Comparison of ENCODE assay signal across 8 cellular contexts in the genomic region with DNA sequence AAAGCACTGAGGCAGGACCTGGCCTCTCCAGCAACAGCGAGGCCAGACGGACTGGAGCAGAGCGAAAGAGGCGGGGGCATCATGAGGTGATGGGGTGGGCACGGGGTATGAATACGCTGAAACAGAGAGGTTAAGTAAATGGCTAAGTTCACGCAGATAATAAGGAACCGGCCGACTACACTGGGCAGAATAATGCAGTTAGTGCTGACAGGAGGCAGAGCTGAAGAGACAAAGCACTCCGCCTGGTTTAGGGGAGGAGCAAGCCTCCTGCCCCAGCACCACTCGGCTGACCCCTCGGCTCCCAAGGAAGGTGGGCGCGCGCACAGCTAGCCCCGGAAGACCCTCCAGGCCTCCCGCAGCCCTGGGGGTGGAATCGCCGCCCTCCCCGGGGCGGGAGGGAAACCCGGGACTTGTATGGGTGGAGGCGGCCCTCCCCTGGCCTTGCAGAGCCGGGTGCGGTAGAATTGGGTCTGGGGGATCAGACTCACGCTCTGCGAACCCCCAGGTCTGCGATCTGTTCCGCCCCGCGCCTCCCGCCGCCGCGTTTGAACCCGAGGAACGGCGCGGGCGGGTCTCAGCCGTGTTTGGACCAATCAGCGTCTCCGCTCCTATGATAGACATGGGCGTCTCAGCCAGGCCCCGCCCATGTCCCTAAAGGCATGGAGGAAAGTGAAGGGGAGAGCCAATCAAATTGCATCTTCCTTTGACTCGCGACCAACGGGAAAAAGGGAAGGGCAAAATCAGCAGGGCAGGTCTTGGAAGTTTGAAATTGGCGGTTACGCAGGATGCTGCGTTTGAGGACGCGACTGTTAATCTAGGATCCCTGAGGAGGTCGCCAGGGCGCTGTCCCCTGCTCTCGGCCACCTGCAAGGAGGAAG. TPM values are rescaled to one million over a fixed set of nuclear protein-coding genes. Genes with fewer than 3 reads are reported as not detected.
DNase-seq lines count a peak whose midpoint lies in the region; ATAC-seq, FAIRE-seq and TF ChIP-seq lines count a peak whose summit lies in the region.

A gene with protein sequence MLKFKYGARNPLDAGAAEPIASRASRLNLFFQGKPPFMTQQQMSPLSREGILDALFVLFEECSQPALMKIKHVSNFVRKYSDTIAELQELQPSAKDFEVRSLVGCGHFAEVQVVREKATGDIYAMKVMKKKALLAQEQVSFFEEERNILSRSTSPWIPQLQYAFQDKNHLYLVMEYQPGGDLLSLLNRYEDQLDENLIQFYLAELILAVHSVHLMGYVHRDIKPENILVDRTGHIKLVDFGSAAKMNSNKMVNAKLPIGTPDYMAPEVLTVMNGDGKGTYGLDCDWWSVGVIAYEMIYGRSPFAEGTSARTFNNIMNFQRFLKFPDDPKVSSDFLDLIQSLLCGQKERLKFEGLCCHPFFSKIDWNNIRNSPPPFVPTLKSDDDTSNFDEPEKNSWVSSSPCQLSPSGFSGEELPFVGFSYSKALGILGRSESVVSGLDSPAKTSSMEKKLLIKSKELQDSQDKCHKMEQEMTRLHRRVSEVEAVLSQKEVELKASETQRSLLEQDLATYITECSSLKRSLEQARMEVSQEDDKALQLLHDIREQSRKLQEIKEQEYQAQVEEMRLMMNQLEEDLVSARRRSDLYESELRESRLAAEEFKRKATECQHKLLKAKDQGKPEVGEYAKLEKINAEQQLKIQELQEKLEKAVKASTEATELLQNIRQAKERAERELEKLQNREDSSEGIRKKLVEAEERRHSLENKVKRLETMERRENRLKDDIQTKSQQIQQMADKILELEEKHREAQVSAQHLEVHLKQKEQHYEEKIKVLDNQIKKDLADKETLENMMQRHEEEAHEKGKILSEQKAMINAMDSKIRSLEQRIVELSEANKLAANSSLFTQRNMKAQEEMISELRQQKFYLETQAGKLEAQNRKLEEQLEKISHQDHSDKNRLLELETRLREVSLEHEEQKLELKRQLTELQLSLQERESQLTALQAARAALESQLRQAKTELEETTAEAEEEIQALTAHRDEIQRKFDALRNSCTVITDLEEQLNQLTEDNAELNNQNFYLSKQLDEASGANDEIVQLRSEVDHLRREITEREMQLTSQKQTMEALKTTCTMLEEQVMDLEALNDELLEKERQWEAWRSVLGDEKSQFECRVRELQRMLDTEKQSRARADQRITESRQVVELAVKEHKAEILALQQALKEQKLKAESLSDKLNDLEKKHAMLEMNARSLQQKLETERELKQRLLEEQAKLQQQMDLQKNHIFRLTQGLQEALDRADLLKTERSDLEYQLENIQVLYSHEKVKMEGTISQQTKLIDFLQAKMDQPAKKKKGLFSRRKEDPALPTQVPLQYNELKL (N-terminal part only) (minus strand): TSS at position 560 of the 878 bp plus-strand sequence. CDS start 1,152 bp downstream, outside the sequence.

- H3K4me3 ChIP-seq in MM.1S (ENCODE audit: low read length) (peak within 1 kb of the TSS; percentile 84), fibroblast of villous mesenchyme (ENCODE audit: low read depth, low read length) (peak within 1 kb of the TSS; percentile 93), neural cell (ENCODE audit: low read length) (peak within 1 kb of the TSS; percentile 93)

- peaks cover 17% of the 10 kb centered on the region for H3K4me1 Mint-ChIP-seq in stimulated activated naive CD8-positive, alpha-beta T cell treated with anti-CD3 and anti-CD28 coated beads, Interleukin-15, amount 100 ng/mL, for 72 hours

- H2AFZ ChIP-seq in MM.1S (ENCODE audit: low read length) (peak within 1 kb of the TSS; percentile 79), neural cell (ENCODE audit: low read depth, low read length) (peak within 1 kb of the TSS; percentile 30)

- H3K9me3 ChIP-seq in MM.1S (replicated peaks; ENCODE audit: insufficient read depth, low read length) (no peaks in the 10 kb centered on the region), neural cell (ENCODE audit: low read length) (no peaks in the 10 kb centered on the region)

- TF ChIP-seq EP300 in neural cell (conservative IDR thresholded peaks at IDR 0.05; ENCODE audit: poor library complexity, severe bottlenecking), result no peak

- TF ChIP-seq CTCF in MM.1S (IDR thresholded peaks at IDR 0.05; ENCODE audit: low read length) (no peak), fibroblast of villous mesenchyme (IDR thresholded peaks at IDR 0.05; ENCODE audit: insufficient read depth, low read depth, low read length) (no peak), neural cell (IDR thresholded peaks at IDR 0.05; ENCODE audit: poor library complexity, severe bottlenecking) (no peak)

- no peaks in the 10 kb centered on the region for H3K9me2 ChIP-seq in MM.1S (replicated peaks; ENCODE audit: insufficient read depth, low read length)
- H3K9me2 ChIP-seq in neural cell (ENCODE audit: insufficient read depth, low read length), result no peaks in the 10 kb centered on the region

- H3K36me3 ChIP-seq in MM.1S (replicated peaks; ENCODE audit: insufficient read depth, low read length) (no peaks in the 10 kb centered on the region), neural cell (ENCODE audit: insufficient read depth, low read length) (no peaks in the 10 kb centered on the region)

- peak within 1 kb of the TSS; percentile 86 to 93 for H3K4me3 Mint-ChIP-seq in stimulated activated naive CD8-positive, alpha-beta T cell treated with anti-CD3 and anti-CD28 coated beads, Interleukin-15, amount 100 ng/mL, for 72 hours

- H3K27me3 ChIP-seq in MM.1S (replicated peaks; ENCODE audit: insufficient read depth, low read length) (no peaks in the 10 kb centered on the region), neural cell (ENCODE audit: insufficient read depth, low read depth, low read length) (no peaks in the 10 kb centered on the region)

- H4K20me1 ChIP-seq in MM.1S (ENCODE audit: insufficient read depth, low read length), result no peaks in the 10 kb centered on the region
- H4K20me1 ChIP-seq in neural cell (ENCODE audit: insufficient read depth), result no peaks in the 10 kb centered on the region

- H3K27ac ChIP-seq in MM.1S (ENCODE audit: low read length) (no peak within 1 kb of the TSS), neural cell (ENCODE audit: low read length) (no peak within 1 kb of the TSS)

- H3K9ac ChIP-seq in MM.1S (ENCODE audit: low read length), result peak within 1 kb of the TSS; percentile 67
- no peak within 1 kb of the TSS for H3K9ac ChIP-seq in neural cell (ENCODE audit: low read length)

- no peaks in the 10 kb centered on the region for H3K27me3 Mint-ChIP-seq in stimulated activated naive CD8-positive, alpha-beta T cell treated with anti-CD3 and anti-CD28 coated beads, Interleukin-15, amount 100 ng/mL, for 72 hours

- no peaks in the 10 kb centered on the region for H3F3A ChIP-seq in MM.1S (ENCODE audit: insufficient read depth, low read length)
- no peaks in the 10 kb centered on the region for H3F3A ChIP-seq in neural cell (ENCODE audit: insufficient read depth, low read length, poor library complexity, severe bottlenecking)

- no peaks in the 10 kb centered on the region for H3K4me1 ChIP-seq in MM.1S (ENCODE audit: low read length)

- peak within 1 kb of the TSS; percentile 50 to 86 for H3K27ac Mint-ChIP-seq in stimulated activated naive CD8-positive, alpha-beta T cell treated with anti-CD3 and anti-CD28 coated beads, Interleukin-15, amount 100 ng/mL, for 72 hours

- FAIRE-seq in G401.6 (lab: Jason Lieb, UNC), result peak; percentile 98

- peak within 1 kb of the TSS; percentile 72 for H3K4me2 ChIP-seq in MM.1S (ENCODE audit: low read depth, low read length)
- H3K4me2 ChIP-seq in neural cell (ENCODE audit: low read length), result peak within 1 kb of the TSS; percentile 79

- DNase-seq in HCEC 1CT, result peak; percentile 95
- DNase-seq in MM.1S, result peak; percentile 81
- peak; percentile 95 for DNase-seq in SHP77 treated with DMSO at 0.1 percent for 48 hours (lab: John Stamatoyannopoulos, UW)
- peak; percentile 78 for DNase-seq in activated effector memory CD4-positive, alpha-beta T cell treated with Interleukin-2 at 50 U/mL for 16 hours
- peak; percentile 94 for DNase-seq in fibroblast of villous mesenchyme (ENCODE audit: low read depth)
- DNase-seq in stimulated activated naive CD8-positive, alpha-beta T cell treated with anti-CD3 and anti-CD28 coated beads, Interleukin-15, amount 100 ng/mL, for 72 hours, result peak; percentile 80 to 88

- no peaks in the 10 kb centered on the region for H3K9me3 Mint-ChIP-seq in stimulated activated naive CD8-positive, alpha-beta T cell treated with anti-CD3 and anti-CD28 coated beads, Interleukin-15, amount 100 ng/mL, for 72 hours

- peak; percentile 99 for ATAC-seq in stimulated activated naive CD8-positive, alpha-beta T cell treated with anti-CD3 and anti-CD28 coated beads, Interleukin-15, amount 100 ng/mL, for 72 hours

- TF ChIP-seq RAD21 in neural cell (conservative IDR thresholded peaks at IDR 0.05), result peak; percentile 10

- H3K79me2 ChIP-seq in MM.1S (ENCODE audit: low read length) (peaks cover 13% of the 10 kb centered on the region), neural cell (replicated peaks; ENCODE audit: insufficient read depth, low read length) (no peaks in the 10 kb centered on the region)

TF ChIP-seq in neural cell, 6 proteins besides CTCF, POLR2A, EP300 and RAD21 (continues in another document):
- TF ChIP-seq MXI1 (conservative IDR thresholded peaks at IDR 0.05; ENCODE audit: poor library complexity, severe bottlenecking), result peak; percentile 98
- TF ChIP-seq, protein P1, sequence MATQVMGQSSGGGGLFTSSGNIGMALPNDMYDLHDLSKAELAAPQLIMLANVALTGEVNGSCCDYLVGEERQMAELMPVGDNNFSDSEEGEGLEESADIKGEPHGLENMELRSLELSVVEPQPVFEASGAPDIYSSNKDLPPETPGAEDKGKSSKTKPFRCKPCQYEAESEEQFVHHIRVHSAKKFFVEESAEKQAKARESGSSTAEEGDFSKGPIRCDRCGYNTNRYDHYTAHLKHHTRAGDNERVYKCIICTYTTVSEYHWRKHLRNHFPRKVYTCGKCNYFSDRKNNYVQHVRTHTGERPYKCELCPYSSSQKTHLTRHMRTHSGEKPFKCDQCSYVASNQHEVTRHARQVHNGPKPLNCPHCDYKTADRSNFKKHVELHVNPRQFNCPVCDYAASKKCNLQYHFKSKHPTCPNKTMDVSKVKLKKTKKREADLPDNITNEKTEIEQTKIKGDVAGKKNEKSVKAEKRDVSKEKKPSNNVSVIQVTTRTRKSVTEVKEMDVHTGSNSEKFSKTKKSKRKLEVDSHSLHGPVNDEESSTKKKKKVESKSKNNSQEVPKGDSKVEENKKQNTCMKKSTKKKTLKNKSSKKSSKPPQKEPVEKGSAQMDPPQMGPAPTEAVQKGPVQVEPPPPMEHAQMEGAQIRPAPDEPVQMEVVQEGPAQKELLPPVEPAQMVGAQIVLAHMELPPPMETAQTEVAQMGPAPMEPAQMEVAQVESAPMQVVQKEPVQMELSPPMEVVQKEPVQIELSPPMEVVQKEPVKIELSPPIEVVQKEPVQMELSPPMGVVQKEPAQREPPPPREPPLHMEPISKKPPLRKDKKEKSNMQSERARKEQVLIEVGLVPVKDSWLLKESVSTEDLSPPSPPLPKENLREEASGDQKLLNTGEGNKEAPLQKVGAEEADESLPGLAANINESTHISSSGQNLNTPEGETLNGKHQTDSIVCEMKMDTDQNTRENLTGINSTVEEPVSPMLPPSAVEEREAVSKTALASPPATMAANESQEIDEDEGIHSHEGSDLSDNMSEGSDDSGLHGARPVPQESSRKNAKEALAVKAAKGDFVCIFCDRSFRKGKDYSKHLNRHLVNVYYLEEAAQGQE (IDR thresholded peaks at IDR 0.05; ENCODE audit: borderline replicate concordance), result no peak

RNA-seq across cellular contexts. Expression of the gene that starts here (rescaled TPM):
- total RNA-seq in fibroblast of villous mesenchyme, result 18.4 and 20.7 TPM in 2 replicates
- polyA plus RNA-seq in neural cell, result 3.3 and 12.4 TPM in 2 replicates
- polyA minus RNA-seq in neural cell, result 14.9 and 24.7 TPM in 2 replicates
